18 cellular contexts compared by ENCODE assay signal in the genomic region with DNA sequence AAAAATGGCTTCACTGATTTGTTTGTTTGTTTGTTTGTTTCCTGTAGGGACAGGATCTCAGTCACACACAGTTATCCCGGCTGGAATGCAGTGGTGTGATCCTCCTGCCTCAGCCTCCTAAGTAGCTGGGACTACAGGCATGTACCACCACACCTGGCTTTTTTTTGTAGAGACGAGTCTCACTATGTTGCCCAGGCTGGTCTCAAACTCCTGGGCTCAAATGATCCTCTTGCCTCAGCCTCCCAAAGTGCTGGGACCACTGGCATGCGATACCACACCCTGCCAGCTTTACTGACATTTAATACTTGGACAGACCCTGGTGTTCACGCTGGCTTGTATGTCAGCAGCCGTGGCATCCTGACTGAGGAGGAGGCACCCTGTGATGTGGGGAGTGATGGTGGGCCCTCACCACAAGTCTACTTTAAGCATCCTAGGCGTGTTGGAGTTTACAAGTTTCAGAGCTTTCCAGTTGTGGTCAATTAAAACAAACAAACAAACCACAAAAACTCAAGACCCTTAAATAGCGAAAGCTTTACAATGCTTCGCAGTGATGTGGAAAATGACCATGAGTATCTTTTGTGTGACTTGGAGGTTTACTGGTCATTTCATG.
"Had no signal": no experiment of that assay in that cellular context is flagged by ENCODE, and none has a peak within 500 bp of the region (broad histone marks: within the 10 kb centered on the region; RNA-seq: fewer than 3 reads in every experiment).

No MANE protein-coding gene starts in this region.

- H3K9me3 ChIP-seq: neutrophil, sigmoid colon, spleen, thoracic aorta, upper lobe of right lung had no signal

- H3K36me3 ChIP-seq: brain microvascular endothelial cell, neutrophil, sigmoid colon, spleen, thoracic aorta, upper lobe of right lung had no signal

- H3K36me3 Mint-ChIP-seq: stimulated activated memory B cell treated with anti-CD40 and anti-IgM and Interleukin-4, amounts not matched to agents 10 μg/mL and 1 μg/mL and 100 μg/mL, for 72 hours had no signal

- H3K27me3 Mint-ChIP-seq: activated CD4-positive, alpha-beta T cell treated with anti-CD3 and anti-CD28 coated beads for 36 hours had no signal

- H3K4me3 Mint-ChIP-seq: activated CD4-positive, alpha-beta T cell treated with anti-CD3 and anti-CD28 coated beads for 36 hours; activated naive CD4-positive, alpha-beta T cell treated with anti-CD3 and anti-CD28 coated beads for 36 hours; activated T-cell treated with anti-CD3 and anti-CD28 coated beads, Interleukin-2, amount 50 U/mL, for 4 hours; naive thymus-derived CD8-positive, alpha-beta T cell; stimulated activated memory B cell treated with anti-CD40 and anti-IgM and Interleukin-4, amounts not matched to agents 10 μg/mL and 1 μg/mL and 100 μg/mL, for 72 hours; T-helper 2 cell treated with Interferon-gamma antibody and Interleukin-4, amounts not matched to agents 5 μg/mL and 100 μg/mL, for 36 hours had no signal

- H3K27me3 ChIP-seq: brain microvascular endothelial cell, sigmoid colon, upper lobe of right lung had no signal

- H3K9me3 Mint-ChIP-seq: activated naive CD4-positive, alpha-beta T cell treated with anti-CD3 and anti-CD28 coated beads for 36 hours; activated T-cell treated with anti-CD3 and anti-CD28 coated beads, Interleukin-2, amount 50 U/mL, for 4 hours; naive thymus-derived CD8-positive, alpha-beta T cell; stimulated activated memory B cell treated with anti-CD40 and anti-IgM and Interleukin-4, amounts not matched to agents 10 μg/mL and 1 μg/mL and 100 μg/mL, for 72 hours; T-helper 2 cell treated with Interferon-gamma antibody and Interleukin-4, amounts not matched to agents 5 μg/mL and 100 μg/mL, for 36 hours had no signal

- ATAC-seq: activated CD4-positive, alpha-beta T cell treated with anti-CD3 and anti-CD28 coated beads for 36 hours; activated T-cell treated with anti-CD3 and anti-CD28 coated beads, Interleukin-2, amount 50 U/mL, for 4 hours; esophagus mucosa; naive thymus-derived CD8-positive, alpha-beta T cell; stimulated activated memory B cell treated with anti-CD40 and anti-IgM and Interleukin-4, amounts not matched to agents 10 μg/mL and 1 μg/mL and 100 μg/mL, for 72 hours; upper lobe of right lung had no signal

- DNase-seq: activated CD4-positive, alpha-beta T cell treated with anti-CD3 and anti-CD28 coated beads for 36 hours; activated CD4-positive, alpha-beta T cell treated with anti-CD3 and anti-CD28 coated beads, Interleukin-2, amount 50 U/mL, for 48 hours; activated naive CD4-positive, alpha-beta T cell treated with anti-CD3 and anti-CD28 coated beads for 36 hours; activated T-cell treated with anti-CD3 and anti-CD28 coated beads, Interleukin-2, amount 50 U/mL, for 4 hours; brain microvascular endothelial cell; central memory CD4-positive, alpha-beta T cell; cortex of kidney; mesendoderm; sigmoid colon; spleen; stimulated activated CD4-positive, alpha-beta T cell treated with anti-CD3 and anti-CD28 coated beads, Interleukin-4, amount 100 ng/mL, for 4 hours; upper lobe of right lung had no signal

- H3K27ac Mint-ChIP-seq: activated CD4-positive, alpha-beta T cell treated with anti-CD3 and anti-CD28 coated beads for 36 hours; activated naive CD4-positive, alpha-beta T cell treated with anti-CD3 and anti-CD28 coated beads for 36 hours; naive thymus-derived CD8-positive, alpha-beta T cell; stimulated activated memory B cell treated with anti-CD40 and anti-IgM and Interleukin-4, amounts not matched to agents 10 μg/mL and 1 μg/mL and 100 μg/mL, for 72 hours; T-helper 2 cell treated with Interferon-gamma antibody and Interleukin-4, amounts not matched to agents 5 μg/mL and 100 μg/mL, for 36 hours had no signal

- H3K27ac ChIP-seq: brain microvascular endothelial cell, neutrophil, sigmoid colon, spleen, thoracic aorta, upper lobe of right lung had no signal

- H3K4me3 ChIP-seq: sigmoid colon, spleen, thoracic aorta, upper lobe of right lung had no signal
